1 cellular context compared by ENCODE assay signal in genomic region chr4:103198111-103198765, GRCh38.
TF ChIP-seq lines count a peak whose summit lies in the region.

CENPE (minus strand) TSS chr4:103198343; CDS start chr4:103198319, 24 bp downstream.

TF ChIP-seq in K562, 482 proteins besides CTCF, POLR2A, EP300 and RAD21 (continued from another document and continues in another):
- TF ChIP-seq TSHZ1 (CRISPR knock-in tag; IDR thresholded peaks at IDR 0.05) (no peak), MXI1 (IDR thresholded peaks at IDR 0.05; ENCODE audit: low read depth, low read length) (no peak), SOX6 (IDR thresholded peaks at IDR 0.05) (peak; percentile 26; the same call in 1 of the 2 replicates), RERE (CRISPR knock-in tag; IDR thresholded peaks at IDR 0.05; ENCODE audit: borderline replicate concordance) (no peak), ZNF57 (CRISPR knock-in tag; IDR thresholded peaks at IDR 0.05) (no peak), ZNF518B (CRISPR knock-in tag; IDR thresholded peaks at IDR 0.05) (no peak), ZBTB1 (CRISPR knock-in tag; IDR thresholded peaks at IDR 0.05; ENCODE audit: borderline replicate concordance, low read depth) (peak; percentile 44; the same call in 1 of the 2 replicates), ZNF354B (CRISPR knock-in tag; IDR thresholded peaks at IDR 0.05) (no peak), ZNF133 (CRISPR knock-in tag; IDR thresholded peaks at IDR 0.05) (no peak), KLF13 (tag; IDR thresholded peaks at IDR 0.05; ENCODE audit: borderline replicate concordance, low read depth) (no peak), MTF1 (CRISPR knock-in tag; IDR thresholded peaks at IDR 0.05; ENCODE audit: borderline replicate concordance) (no peak), YY1 (IDR thresholded peaks at IDR 0.05; ENCODE audit: borderline replicate concordance in 1 of 3, control insufficient read depth in 1 of 3, extremely low read depth in 1 of 3, insufficient read depth in 3 of 3, insufficient read length in 1 of 3, insufficient replicate concordance in 2 of 3, low read depth in 1 of 3, low read length in 2 of 3) (peak in 2 of 3 experiments; percentile 29 to 49), ZNF707 (CRISPR knock-in tag; conservative IDR thresholded peaks at IDR 0.05) (no peak), E2F5 (CRISPR knock-in tag; IDR thresholded peaks at IDR 0.05) (0 out of 2 replicates have a peak, but pooled peaks have one; percentile 15), ZNF347 (CRISPR knock-in tag; IDR thresholded peaks at IDR 0.05; ENCODE audit: low read depth) (no peak), PCBP1 (IDR thresholded peaks at IDR 0.05; ENCODE audit: low read depth, low read length, poor library complexity, severe bottlenecking) (no peak), IRF2 (CRISPR knock-in tag; IDR thresholded peaks at IDR 0.05) (no peak), PYGO2 (tag; IDR thresholded peaks at IDR 0.05) (no peak), TCFL5 (CRISPR knock-in tag; conservative IDR thresholded peaks at IDR 0.05) (no peak), L3MBTL2 (IDR thresholded peaks at IDR 0.05) (peak; percentile 49; the same call in 1 of the 2 replicates), BDP1 (IDR thresholded peaks at IDR 0.05; ENCODE audit: insufficient read depth, insufficient read length) (no peak), ZBED1 (IDR thresholded peaks at IDR 0.05) (peak; percentile 81; the same call in 1 of the 2 replicates), CHD2 (IDR thresholded peaks at IDR 0.05; ENCODE audit: low read depth, low read length) (no peak), HINFP (tag; conservative IDR thresholded peaks at IDR 0.05; ENCODE audit: low read depth) (no peak), ZNF232 (CRISPR knock-in tag; IDR thresholded peaks at IDR 0.05) (no peak), HIVEP1 (CRISPR knock-in tag; IDR thresholded peaks at IDR 0.05) (no peak), TAF15 (IDR thresholded peaks at IDR 0.05; ENCODE audit: low read depth, low read length) (no peak), ZNF668 (CRISPR knock-in tag; IDR thresholded peaks at IDR 0.05) (no peak), ZBTB7A (IDR thresholded peaks at IDR 0.05; ENCODE audit: borderline replicate concordance, control insufficient read depth, low read depth, low read length) (no peak), SMARCB1 (IDR thresholded peaks at IDR 0.05; ENCODE audit: insufficient read length, low read depth) (no peak), IRF9 (tag; IDR thresholded peaks at IDR 0.05) (no peak), ZNF778 (CRISPR knock-in tag; IDR thresholded peaks at IDR 0.05) (no peak), ZNF282 (CRISPR knock-in tag; IDR thresholded peaks at IDR 0.05) (no peak), MEIS2 (IDR thresholded peaks at IDR 0.05; ENCODE audit: partially characterized antibody) (no peak), SMAD1 (IDR thresholded peaks at IDR 0.05; ENCODE audit: low read depth, low read length, partially characterized antibody) (no peak), E2F6 (IDR thresholded peaks at IDR 0.05; ENCODE audit: borderline replicate concordance in 1 of 2, extremely low read depth in 1 of 2, insufficient read depth in 1 of 2, insufficient read length in 1 of 2, low read depth in 1 of 2, low read length in 1 of 2, poor library complexity in 1 of 2, severe bottlenecking in 1 of 2) (no peak), ZNF174 (CRISPR knock-in tag; IDR thresholded peaks at IDR 0.05) (no peak), RBM22 (IDR thresholded peaks at IDR 0.05; ENCODE audit: low read depth, low read length, poor library complexity, severe bottlenecking) (peak; percentile 40), ZNF12 (CRISPR knock-in tag; IDR thresholded peaks at IDR 0.05) (no peak), WHSC1 (IDR thresholded peaks at IDR 0.05; ENCODE audit: low read length) (no peak), ZKSCAN8 (CRISPR knock-in tag; IDR thresholded peaks at IDR 0.05) (no peak)
